In the genomic region with DNA sequence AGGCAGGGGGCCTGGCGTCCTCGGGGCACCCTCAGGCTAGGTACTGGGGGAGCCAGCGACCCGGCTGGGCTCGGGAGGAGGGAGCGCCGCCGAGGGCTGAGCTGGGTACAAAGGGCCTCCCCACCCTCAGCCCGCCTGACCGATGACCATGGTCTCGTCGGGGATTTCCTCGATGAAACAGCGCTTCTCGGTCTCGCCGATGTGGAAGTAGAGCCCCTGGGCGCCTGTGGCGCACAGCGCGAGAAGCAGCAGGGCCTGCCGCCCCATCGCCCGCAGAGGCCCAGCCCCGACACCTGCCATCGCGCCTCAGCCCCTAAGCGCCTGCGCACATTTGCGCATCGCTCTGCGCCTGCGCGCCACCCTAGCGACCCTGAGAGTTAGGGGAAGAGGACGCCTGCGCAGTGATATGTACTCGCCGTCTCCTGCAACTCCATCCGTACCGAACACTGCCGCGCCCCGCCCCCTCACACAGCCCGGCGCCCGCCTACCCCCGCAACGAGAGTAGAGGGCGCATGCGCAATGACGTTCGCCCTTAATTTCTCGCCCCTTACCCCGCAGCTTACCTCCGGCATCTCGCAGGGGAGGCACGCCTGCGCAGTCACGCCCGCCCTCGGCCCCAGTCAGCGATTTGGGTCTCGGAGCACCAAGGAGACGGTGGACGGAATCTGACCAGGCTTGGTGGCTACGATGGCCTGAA, we compare ENCODE assay signal across 1 cellular context.
TF ChIP-seq lines count a peak whose summit lies in the region.

A gene (minus strand): TSS at position 325 of the 697 bp plus-strand sequence. CDS start 25 bp downstream, at position 300.

TF ChIP-seq in HEK293, 187 proteins besides CTCF, POLR2A, EP300 and RAD21 (continued from another document and continues in another):
- TF ChIP-seq, protein P1, sequence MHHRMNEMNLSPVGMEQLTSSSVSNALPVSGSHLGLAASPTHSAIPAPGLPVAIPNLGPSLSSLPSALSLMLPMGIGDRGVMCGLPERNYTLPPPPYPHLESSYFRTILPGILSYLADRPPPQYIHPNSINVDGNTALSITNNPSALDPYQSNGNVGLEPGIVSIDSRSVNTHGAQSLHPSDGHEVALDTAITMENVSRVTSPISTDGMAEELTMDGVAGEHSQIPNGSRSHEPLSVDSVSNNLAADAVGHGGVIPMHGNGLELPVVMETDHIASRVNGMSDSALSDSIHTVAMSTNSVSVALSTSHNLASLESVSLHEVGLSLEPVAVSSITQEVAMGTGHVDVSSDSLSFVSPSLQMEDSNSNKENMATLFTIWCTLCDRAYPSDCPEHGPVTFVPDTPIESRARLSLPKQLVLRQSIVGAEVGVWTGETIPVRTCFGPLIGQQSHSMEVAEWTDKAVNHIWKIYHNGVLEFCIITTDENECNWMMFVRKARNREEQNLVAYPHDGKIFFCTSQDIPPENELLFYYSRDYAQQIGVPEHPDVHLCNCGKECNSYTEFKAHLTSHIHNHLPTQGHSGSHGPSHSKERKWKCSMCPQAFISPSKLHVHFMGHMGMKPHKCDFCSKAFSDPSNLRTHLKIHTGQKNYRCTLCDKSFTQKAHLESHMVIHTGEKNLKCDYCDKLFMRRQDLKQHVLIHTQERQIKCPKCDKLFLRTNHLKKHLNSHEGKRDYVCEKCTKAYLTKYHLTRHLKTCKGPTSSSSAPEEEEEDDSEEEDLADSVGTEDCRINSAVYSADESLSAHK (tag by site-specific recombination; IDR thresholded peaks at IDR 0.05), result 0 out of 2 replicates have a peak, but pooled peaks have one; percentile 34
- TF ChIP-seq ZNF670 (tag by site-specific recombination; IDR thresholded peaks at IDR 0.05; ENCODE audit: low read depth), result no peak
- TF ChIP-seq, protein P2, sequence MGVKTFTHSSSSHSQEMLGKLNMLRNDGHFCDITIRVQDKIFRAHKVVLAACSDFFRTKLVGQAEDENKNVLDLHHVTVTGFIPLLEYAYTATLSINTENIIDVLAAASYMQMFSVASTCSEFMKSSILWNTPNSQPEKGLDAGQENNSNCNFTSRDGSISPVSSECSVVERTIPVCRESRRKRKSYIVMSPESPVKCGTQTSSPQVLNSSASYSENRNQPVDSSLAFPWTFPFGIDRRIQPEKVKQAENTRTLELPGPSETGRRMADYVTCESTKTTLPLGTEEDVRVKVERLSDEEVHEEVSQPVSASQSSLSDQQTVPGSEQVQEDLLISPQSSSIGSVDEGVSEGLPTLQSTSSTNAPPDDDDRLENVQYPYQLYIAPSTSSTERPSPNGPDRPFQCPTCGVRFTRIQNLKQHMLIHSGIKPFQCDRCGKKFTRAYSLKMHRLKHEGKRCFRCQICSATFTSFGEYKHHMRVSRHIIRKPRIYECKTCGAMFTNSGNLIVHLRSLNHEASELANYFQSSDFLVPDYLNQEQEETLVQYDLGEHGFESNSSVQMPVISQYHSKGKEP (tag by site-specific recombination; IDR thresholded peaks at IDR 0.05), result no peak
- peak; percentile 81; the same call in 1 of the 2 replicates for TF ChIP-seq ZNF24 (tag by site-specific recombination; IDR thresholded peaks at IDR 0.05)
- TF ChIP-seq ZNF266 (tag by site-specific recombination; IDR thresholded peaks at IDR 0.05; ENCODE audit: low read depth), result no peak
- peak; percentile 41; the same call in 1 of the 2 replicates for TF ChIP-seq ZNF394 (tag by site-specific recombination; IDR thresholded peaks at IDR 0.05; ENCODE audit: borderline replicate concordance)
- no peak for TF ChIP-seq ZFP41 (tag by site-specific recombination; IDR thresholded peaks at IDR 0.05; ENCODE audit: borderline replicate concordance)
- TF ChIP-seq, protein P3, sequence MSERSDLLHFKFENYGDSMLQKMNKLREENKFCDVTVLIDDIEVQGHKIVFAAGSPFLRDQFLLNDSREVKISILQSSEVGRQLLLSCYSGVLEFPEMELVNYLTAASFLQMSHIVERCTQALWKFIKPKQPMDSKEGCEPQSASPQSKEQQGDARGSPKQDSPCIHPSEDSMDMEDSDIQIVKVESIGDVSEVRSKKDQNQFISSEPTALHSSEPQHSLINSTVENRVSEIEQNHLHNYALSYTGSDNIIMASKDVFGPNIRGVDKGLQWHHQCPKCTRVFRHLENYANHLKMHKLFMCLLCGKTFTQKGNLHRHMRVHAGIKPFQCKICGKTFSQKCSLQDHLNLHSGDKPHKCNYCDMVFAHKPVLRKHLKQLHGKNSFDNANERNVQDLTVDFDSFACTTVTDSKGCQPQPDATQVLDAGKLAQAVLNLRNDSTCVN (tag by site-specific recombination; optimal IDR thresholded peaks at IDR 0.05), result peak; percentile 62
- TF ChIP-seq, protein P4, sequence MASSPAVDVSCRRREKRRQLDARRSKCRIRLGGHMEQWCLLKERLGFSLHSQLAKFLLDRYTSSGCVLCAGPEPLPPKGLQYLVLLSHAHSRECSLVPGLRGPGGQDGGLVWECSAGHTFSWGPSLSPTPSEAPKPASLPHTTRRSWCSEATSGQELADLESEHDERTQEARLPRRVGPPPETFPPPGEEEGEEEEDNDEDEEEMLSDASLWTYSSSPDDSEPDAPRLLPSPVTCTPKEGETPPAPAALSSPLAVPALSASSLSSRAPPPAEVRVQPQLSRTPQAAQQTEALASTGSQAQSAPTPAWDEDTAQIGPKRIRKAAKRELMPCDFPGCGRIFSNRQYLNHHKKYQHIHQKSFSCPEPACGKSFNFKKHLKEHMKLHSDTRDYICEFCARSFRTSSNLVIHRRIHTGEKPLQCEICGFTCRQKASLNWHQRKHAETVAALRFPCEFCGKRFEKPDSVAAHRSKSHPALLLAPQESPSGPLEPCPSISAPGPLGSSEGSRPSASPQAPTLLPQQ (tag by site-specific recombination; IDR thresholded peaks at IDR 0.05), result peak; percentile 50
- no peak for TF ChIP-seq GFI1B (tag by site-specific recombination; IDR thresholded peaks at IDR 0.05)
- no peak for TF ChIP-seq ZNF560 (tag by site-specific recombination; IDR thresholded peaks at IDR 0.05; ENCODE audit: borderline replicate concordance)
- TF ChIP-seq ZIC2 (tag by site-specific recombination; IDR thresholded peaks at IDR 0.05), result peak; percentile 98
- TF ChIP-seq, protein P5, sequence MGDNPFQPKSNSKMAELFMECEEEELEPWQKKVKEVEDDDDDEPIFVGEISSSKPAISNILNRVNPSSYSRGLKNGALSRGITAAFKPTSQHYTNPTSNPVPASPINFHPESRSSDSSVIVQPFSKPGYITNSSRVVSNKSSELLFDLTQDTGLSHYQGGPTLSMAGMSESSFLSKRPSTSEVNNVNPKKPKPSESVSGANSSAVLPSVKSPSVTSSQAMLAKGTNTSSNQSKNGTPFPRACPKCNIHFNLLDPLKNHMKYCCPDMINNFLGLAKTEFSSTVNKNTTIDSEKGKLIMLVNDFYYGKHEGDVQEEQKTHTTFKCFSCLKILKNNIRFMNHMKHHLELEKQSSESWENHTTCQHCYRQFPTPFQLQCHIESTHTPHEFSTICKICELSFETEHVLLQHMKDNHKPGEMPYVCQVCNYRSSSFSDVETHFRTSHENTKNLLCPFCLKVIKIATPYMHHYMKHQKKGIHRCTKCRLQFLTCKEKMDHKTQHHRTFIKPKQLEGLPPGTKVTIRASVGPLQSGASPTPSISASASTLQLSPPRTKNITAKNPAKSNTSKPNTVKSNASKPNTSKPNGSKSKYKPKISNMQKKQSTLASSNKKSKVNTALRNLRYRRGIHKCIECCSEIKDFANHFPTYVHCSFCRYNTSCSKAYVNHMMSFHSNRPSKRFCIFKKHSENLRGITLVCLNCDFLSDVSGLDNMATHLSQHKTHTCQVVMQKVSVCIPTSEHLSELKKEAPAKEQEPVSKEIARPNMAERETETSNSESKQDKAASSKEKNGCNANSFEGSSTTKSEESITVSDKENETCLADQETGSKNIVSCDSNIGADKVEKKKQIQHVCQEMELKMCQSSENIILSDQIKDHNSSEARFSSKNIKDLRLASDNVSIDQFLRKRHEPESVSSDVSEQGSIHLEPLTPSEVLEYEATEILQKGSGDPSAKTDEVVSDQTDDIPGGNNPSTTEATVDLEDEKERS (tag by site-specific recombination; IDR thresholded peaks at IDR 0.05), result no peak
- TF ChIP-seq ZNF585B (tag by site-specific recombination; IDR thresholded peaks at IDR 0.05), result no peak
- TF ChIP-seq ZNF658 (tag by site-specific recombination; IDR thresholded peaks at IDR 0.05), result no peak
- no peak for TF ChIP-seq ZNF416 (tag by site-specific recombination; IDR thresholded peaks at IDR 0.05)
- TF ChIP-seq HOXD13 (CRISPR knock-in tag; IDR thresholded peaks at IDR 0.05; ENCODE audit: borderline replicate concordance), result no peak
- no peak for TF ChIP-seq ZNF223 (tag by site-specific recombination; IDR thresholded peaks at IDR 0.05)
- no peak for TF ChIP-seq ZNF10 (tag by site-specific recombination; IDR thresholded peaks at IDR 0.05)
- TF ChIP-seq GLI2 (tag by site-specific recombination; IDR thresholded peaks at IDR 0.05; ENCODE audit: borderline replicate concordance, low read depth), result no peak
- no peak for TF ChIP-seq ZNF292 (tag by site-specific recombination; IDR thresholded peaks at IDR 0.05; ENCODE audit: borderline replicate concordance, low read depth)
- no peak for TF ChIP-seq BCL11B (tag by site-specific recombination; IDR thresholded peaks at IDR 0.05; ENCODE audit: low read depth)
- TF ChIP-seq ZNF654 (tag by site-specific recombination; IDR thresholded peaks at IDR 0.05; ENCODE audit: low read depth), result no peak
- no peak for TF ChIP-seq ZNF776 (tag by site-specific recombination; IDR thresholded peaks at IDR 0.05; ENCODE audit: borderline replicate concordance)
- TF ChIP-seq SETDB1 (IDR thresholded peaks at IDR 0.05; ENCODE audit: insufficient read length, low read length), result no peak
- TF ChIP-seq ZNF521 (tag by site-specific recombination; IDR thresholded peaks at IDR 0.05), result no peak
- peak; percentile 93; the same call in 1 of the 2 replicates for TF ChIP-seq ZFP37 (tag by site-specific recombination; IDR thresholded peaks at IDR 0.05)
- peak; percentile 94 for TF ChIP-seq KLF9 (tag by site-specific recombination; IDR thresholded peaks at IDR 0.05; ENCODE audit: low read depth)
- TF ChIP-seq, protein P6, sequence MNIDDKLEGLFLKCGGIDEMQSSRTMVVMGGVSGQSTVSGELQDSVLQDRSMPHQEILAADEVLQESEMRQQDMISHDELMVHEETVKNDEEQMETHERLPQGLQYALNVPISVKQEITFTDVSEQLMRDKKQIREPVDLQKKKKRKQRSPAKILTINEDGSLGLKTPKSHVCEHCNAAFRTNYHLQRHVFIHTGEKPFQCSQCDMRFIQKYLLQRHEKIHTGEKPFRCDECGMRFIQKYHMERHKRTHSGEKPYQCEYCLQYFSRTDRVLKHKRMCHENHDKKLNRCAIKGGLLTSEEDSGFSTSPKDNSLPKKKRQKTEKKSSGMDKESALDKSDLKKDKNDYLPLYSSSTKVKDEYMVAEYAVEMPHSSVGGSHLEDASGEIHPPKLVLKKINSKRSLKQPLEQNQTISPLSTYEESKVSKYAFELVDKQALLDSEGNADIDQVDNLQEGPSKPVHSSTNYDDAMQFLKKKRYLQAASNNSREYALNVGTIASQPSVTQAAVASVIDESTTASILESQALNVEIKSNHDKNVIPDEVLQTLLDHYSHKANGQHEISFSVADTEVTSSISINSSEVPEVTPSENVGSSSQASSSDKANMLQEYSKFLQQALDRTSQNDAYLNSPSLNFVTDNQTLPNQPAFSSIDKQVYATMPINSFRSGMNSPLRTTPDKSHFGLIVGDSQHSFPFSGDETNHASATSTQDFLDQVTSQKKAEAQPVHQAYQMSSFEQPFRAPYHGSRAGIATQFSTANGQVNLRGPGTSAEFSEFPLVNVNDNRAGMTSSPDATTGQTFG (tag by site-specific recombination; IDR thresholded peaks at IDR 0.05; ENCODE audit: borderline replicate concordance), result no peak
- no peak for TF ChIP-seq MEIS1 (CRISPR knock-in tag; IDR thresholded peaks at IDR 0.05; ENCODE audit: borderline replicate concordance)
- TF ChIP-seq ZNF571 (tag by site-specific recombination; IDR thresholded peaks at IDR 0.05), result no peak
- TF ChIP-seq, protein P7, sequence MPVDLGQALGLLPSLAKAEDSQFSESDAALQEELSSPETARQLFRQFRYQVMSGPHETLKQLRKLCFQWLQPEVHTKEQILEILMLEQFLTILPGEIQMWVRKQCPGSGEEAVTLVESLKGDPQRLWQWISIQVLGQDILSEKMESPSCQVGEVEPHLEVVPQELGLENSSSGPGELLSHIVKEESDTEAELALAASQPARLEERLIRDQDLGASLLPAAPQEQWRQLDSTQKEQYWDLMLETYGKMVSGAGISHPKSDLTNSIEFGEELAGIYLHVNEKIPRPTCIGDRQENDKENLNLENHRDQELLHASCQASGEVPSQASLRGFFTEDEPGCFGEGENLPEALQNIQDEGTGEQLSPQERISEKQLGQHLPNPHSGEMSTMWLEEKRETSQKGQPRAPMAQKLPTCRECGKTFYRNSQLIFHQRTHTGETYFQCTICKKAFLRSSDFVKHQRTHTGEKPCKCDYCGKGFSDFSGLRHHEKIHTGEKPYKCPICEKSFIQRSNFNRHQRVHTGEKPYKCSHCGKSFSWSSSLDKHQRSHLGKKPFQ (tag by site-specific recombination; IDR thresholded peaks at IDR 0.05), result no peak
- TF ChIP-seq, protein P8, sequence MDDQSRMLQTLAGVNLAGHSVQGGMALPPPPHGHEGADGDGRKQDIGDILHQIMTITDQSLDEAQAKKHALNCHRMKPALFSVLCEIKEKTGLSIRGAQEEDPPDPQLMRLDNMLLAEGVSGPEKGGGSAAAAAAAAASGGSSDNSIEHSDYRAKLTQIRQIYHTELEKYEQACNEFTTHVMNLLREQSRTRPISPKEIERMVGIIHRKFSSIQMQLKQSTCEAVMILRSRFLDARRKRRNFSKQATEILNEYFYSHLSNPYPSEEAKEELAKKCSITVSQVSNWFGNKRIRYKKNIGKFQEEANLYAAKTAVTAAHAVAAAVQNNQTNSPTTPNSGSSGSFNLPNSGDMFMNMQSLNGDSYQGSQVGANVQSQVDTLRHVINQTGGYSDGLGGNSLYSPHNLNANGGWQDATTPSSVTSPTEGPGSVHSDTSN (CRISPR knock-in tag; IDR thresholded peaks at IDR 0.05), result 0 out of 2 replicates have a peak, but pooled peaks have one; percentile 59
- peak; percentile 73 for TF ChIP-seq GLIS1 (tag by site-specific recombination; IDR thresholded peaks at IDR 0.05)
- peak; percentile 95 for TF ChIP-seq SP2 (tag by site-specific recombination; IDR thresholded peaks at IDR 0.05)
- TF ChIP-seq ZNF341 (tag by site-specific recombination; IDR thresholded peaks at IDR 0.05; ENCODE audit: low read depth), result peak; percentile 87
- no peak for TF ChIP-seq ZBTB7A (tag by site-specific recombination; IDR thresholded peaks at IDR 0.05; ENCODE audit: low read depth)
- no peak for TF ChIP-seq ZNF350 (tag by site-specific recombination; IDR thresholded peaks at IDR 0.05)
- no peak for TF ChIP-seq ZNF121 (tag by site-specific recombination; IDR thresholded peaks at IDR 0.05)
- peak; percentile 70; the same call in 1 of the 2 replicates for TF ChIP-seq YY1 (tag by site-specific recombination; IDR thresholded peaks at IDR 0.05)
- TF ChIP-seq ZNF596 (tag by site-specific recombination; IDR thresholded peaks at IDR 0.05), result no peak; the same call in 1 of the 2 replicates
- TF ChIP-seq SCRT2 (tag by site-specific recombination; IDR thresholded peaks at IDR 0.05), result peak; percentile 65; the same call in 1 of the 2 replicates
- peak; percentile 49; the same call in 1 of the 2 replicates for TF ChIP-seq ZBTB17 (tag by site-specific recombination; IDR thresholded peaks at IDR 0.05)
